Comparison of ENCODE assay signal across 10 cellular contexts in genomic region chr20:49282584-49283171, GRCh38. TPM values are rescaled to one million over a fixed set of nuclear protein-coding genes. Genes with fewer than 3 reads are reported as not detected.
A peak's percentile ranks its signal among the peaks of the same experiment; 100 is the strongest.
DNase-seq lines count a peak whose midpoint lies in the region; TF ChIP-seq lines count a peak whose summit lies in the region.
"Had no signal": no experiment of that assay in that cellular context is flagged by ENCODE, and none has a peak within 500 bp of the region (broad histone marks: within the 10 kb centered on the region; RNA-seq: fewer than 3 reads in every experiment).

No MANE protein-coding gene starts in this region.

- H3K27me3 ChIP-seq in AG04450 (ENCODE audit: control insufficient read depth, insufficient read depth, low read length), result no peaks in the 10 kb centered on the region
- no peaks in the 10 kb centered on the region for H3K27me3 ChIP-seq in Peyer's patch

- H3K9me3 ChIP-seq in AG04450 (ENCODE audit: control insufficient read depth, insufficient read depth, low read length) (peaks cover 48% of the 10 kb centered on the region), iPS-18c (ENCODE audit: control insufficient read depth, insufficient read depth, low read length) (peaks cover 5% of the 10 kb centered on the region), Peyer's patch (peaks cover 0 to 47% (median 21%) of the 10 kb centered on the region in 4 donors)

- H3K4me1 ChIP-seq in Peyer's patch, result peaks cover 0 to 13% (median 4%) of the 10 kb centered on the region in 4 donors

- TF ChIP-seq CTCF in AG04450 (IDR thresholded peaks at IDR 0.05; ENCODE audit: low read depth, low read length), result no peak
- no peak for TF ChIP-seq CTCF in Peyer's patch (IDR thresholded peaks at IDR 0.05)

- CTCF ChIA-PET in AG04450 (lab: Charles Lee), result no interaction called here

- POLR2A ChIA-PET in AG04450 (lab: Yijun Ruan, JAX), result no interaction called here

- DNase-seq in AG04450 (ENCODE audit: low read depth, low spot score), result no peak
- peak; percentile 74 for DNase-seq in activated CD8-positive, alpha-beta memory T cell treated with anti-CD3 and anti-CD28 coated beads, Interleukin-2, amount 50 U/mL, for 48 hours
- DNase-seq in Ammon's horn (ENCODE audit: low spot score), result no peak
- DNase-seq in Peyer's patch, result no peak
- DNase-seq in NCI-H1436 treated with DMSO at 0.1 percent for 48 hours (lab: John Stamatoyannopoulos, UW), result no peak
- no peak for DNase-seq in NCI-H146 (lab: John Stamatoyannopoulos, UW)
- DNase-seq: amygdala, NCI-H524 treated with DMSO at 0.1 percent for 48 hours had no signal

- peaks cover 0 to 83% (median 13%) of the 10 kb centered on the region in 3 donors for H3K36me3 ChIP-seq in Peyer's patch

- peak overlapping the region; percentile 31 for H3K4me3 ChIP-seq in AG04450 (ENCODE audit: low read depth, low read length)
- H3K4me3 ChIP-seq in iPS-18c (ENCODE audit: insufficient read depth, low read depth, low read length), result peak overlapping the region; percentile 97
- no peak overlapping the region for H3K4me3 ChIP-seq in Peyer's patch

- in situ Hi-C loops in GM18951 (cut with MboI; ENCODE audit: low sequenced_read_pairs, unreplicated experiment), result no loop called here

- TF ChIP-seq POLR2A in GM18951 (IDR thresholded peaks at IDR 0.05; ENCODE audit: extremely low read depth, insufficient read depth, insufficient read length) (peak; percentile 39), Peyer's patch (IDR thresholded peaks at IDR 0.05) (no peak)

- H3K27ac ChIP-seq in AG04450 (ENCODE audit: low read depth, low read length) (no peak overlapping the region), Peyer's patch (no peak overlapping the region)

RNA-seq across cellular contexts. Expression of gene ZNFX1, which starts 4.8 kb away (rescaled TPM):
- polyA plus RNA-seq in AG04450 (2011; rRNA removed), result 9.6 and 16.6 TPM in 2 replicates
- 33.5 and 40.8 TPM in 2 replicates for polyA minus RNA-seq in AG04450 (2011; rRNA and poly(A)+ RNA removed)
- 10 to 100 TPM; 33.4 to 40.3 (median 36.4) TPM for total RNA-seq in Peyer's patch

Comparison
In these comparisons a context has a peak if more than half of its experiments do, and no peak if none do; other contexts are left out.
1. H3K4me3 ChIP-seq: peak in AG04450 (single experiment) and iPS-18c (single experiment); none in Peyer's patch (0 of 4).